In genomic region chr17:18182190-18182977, GRCh38 we compare ENCODE assay signal across 1 cellular context.
TF ChIP-seq lines count a peak whose summit lies in the region.

No MANE protein-coding gene starts in this region.

TF ChIP-seq in WTC11, 78 proteins besides CTCF, POLR2A, EP300 and RAD21 (continued from another document):
- TF ChIP-seq ZNF532 (CRISPR knock-in tag; IDR thresholded peaks at IDR 0.05; ENCODE audit: borderline replicate concordance) (no peak), FOXP1 (CRISPR knock-in tag; IDR thresholded peaks at IDR 0.05; ENCODE audit: borderline replicate concordance) (0 out of 2 replicates have a peak, but pooled peaks have one; percentile 36)
TF ChIP-seq in WTC11: peak in this region for 4.
